Comparison of ENCODE assay signal across 1 cellular context in the genomic region with DNA sequence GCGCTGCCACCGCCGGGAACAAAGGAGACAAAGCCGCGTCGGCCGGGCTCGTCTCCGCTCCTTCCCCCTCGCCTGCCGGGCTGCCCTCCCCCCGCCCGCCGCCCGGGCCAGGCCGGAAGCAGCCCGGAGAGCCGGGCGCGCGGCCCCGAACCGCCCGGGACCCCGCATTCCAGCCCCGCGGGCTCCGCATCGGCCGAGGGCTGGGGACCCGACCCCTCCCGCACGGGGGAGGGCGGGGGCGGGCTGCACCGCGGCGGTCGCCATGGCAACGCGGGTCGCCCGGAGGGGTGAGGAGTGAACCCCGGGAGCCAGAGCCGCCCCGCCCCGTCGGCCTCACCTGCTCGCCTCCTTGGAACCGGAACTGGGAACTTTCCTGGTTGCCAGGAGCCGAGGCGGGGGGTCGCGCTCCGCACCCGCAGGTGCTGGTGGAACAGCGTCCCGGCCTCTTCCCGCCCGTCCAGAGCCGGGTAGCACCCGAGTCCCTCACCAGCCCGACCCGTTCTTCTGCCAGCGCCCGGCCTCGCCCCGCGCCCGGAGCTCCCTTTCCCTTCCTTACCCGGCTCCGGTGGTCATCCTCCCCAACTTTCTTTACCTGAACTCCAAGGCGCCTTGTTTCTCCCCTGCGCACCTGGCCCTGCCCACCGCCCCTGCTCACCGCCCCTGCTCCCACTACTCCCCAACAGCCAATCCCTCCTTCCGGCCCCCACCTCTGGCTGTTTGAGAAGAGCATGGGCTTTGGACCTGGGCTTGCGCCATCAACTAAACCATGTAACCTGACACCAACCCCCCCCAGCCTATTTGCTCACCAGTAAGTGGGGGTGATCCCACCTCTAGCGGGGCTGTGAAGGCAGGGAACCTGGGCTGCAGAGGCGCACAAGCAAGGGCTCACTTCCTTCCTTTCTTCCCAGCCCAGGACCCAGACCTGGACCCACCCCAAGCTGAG.
TF ChIP-seq lines count a peak whose summit lies in the region.

A gene with protein sequence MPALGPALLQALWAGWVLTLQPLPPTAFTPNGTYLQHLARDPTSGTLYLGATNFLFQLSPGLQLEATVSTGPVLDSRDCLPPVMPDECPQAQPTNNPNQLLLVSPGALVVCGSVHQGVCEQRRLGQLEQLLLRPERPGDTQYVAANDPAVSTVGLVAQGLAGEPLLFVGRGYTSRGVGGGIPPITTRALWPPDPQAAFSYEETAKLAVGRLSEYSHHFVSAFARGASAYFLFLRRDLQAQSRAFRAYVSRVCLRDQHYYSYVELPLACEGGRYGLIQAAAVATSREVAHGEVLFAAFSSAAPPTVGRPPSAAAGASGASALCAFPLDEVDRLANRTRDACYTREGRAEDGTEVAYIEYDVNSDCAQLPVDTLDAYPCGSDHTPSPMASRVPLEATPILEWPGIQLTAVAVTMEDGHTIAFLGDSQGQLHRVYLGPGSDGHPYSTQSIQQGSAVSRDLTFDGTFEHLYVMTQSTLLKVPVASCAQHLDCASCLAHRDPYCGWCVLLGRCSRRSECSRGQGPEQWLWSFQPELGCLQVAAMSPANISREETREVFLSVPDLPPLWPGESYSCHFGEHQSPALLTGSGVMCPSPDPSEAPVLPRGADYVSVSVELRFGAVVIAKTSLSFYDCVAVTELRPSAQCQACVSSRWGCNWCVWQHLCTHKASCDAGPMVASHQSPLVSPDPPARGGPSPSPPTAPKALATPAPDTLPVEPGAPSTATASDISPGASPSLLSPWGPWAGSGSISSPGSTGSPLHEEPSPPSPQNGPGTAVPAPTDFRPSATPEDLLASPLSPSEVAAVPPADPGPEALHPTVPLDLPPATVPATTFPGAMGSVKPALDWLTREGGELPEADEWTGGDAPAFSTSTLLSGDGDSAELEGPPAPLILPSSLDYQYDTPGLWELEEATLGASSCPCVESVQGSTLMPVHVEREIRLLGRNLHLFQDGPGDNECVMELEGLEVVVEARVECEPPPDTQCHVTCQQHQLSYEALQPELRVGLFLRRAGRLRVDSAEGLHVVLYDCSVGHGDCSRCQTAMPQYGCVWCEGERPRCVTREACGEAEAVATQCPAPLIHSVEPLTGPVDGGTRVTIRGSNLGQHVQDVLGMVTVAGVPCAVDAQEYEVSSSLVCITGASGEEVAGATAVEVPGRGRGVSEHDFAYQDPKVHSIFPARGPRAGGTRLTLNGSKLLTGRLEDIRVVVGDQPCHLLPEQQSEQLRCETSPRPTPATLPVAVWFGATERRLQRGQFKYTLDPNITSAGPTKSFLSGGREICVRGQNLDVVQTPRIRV (N-terminal part only) (minus strand): TSS at position 671 of the 943 bp plus-strand sequence. CDS start 5,475 bp downstream, outside the sequence.

TF ChIP-seq in HepG2, 621 proteins besides CTCF, POLR2A, EP300 and RAD21 (continued from another document and continues in another):
- TF ChIP-seq ZNF256 (CRISPR knock-in tag; conservative IDR thresholded peaks at IDR 0.05) (no peak), GZF1 (CRISPR knock-in tag; IDR thresholded peaks at IDR 0.05) (peak; percentile 75; the same call in 1 of the 2 replicates), MATR3 (CRISPR knock-in tag; IDR thresholded peaks at IDR 0.05) (no peak), PLRG1 (conservative IDR thresholded peaks at IDR 0.05) (no peak), ZNF839 (CRISPR knock-in tag; IDR thresholded peaks at IDR 0.05; ENCODE audit: borderline replicate concordance) (no peak), KDM5A (IDR thresholded peaks at IDR 0.05; ENCODE audit: borderline replicate concordance, low read length) (peak; percentile 61; the same call in 1 of the 2 replicates), ZNF550 (CRISPR knock-in tag; IDR thresholded peaks at IDR 0.05; ENCODE audit: borderline replicate concordance) (no peak), TEAD3 (CRISPR knock-in tag; optimal IDR thresholded peaks at IDR 0.05; ENCODE audit: borderline replicate concordance) (peak; percentile 84), MIER2 (CRISPR knock-in tag; IDR thresholded peaks at IDR 0.05) (no peak), DMAP1 (CRISPR knock-in tag; IDR thresholded peaks at IDR 0.05) (peak; percentile 85), AHR (CRISPR knock-in tag; IDR thresholded peaks at IDR 0.05) (no peak), ONECUT2 (CRISPR knock-in tag; IDR thresholded peaks at IDR 0.05) (no peak), ZNF30 (CRISPR knock-in tag; IDR thresholded peaks at IDR 0.05) (no peak; the same call in 1 of the 2 replicates), RFX3 (CRISPR knock-in tag; IDR thresholded peaks at IDR 0.05) (peak; percentile 84), TMF1 (CRISPR knock-in tag; IDR thresholded peaks at IDR 0.05; ENCODE audit: low read depth) (peak; percentile 23; the same call in 1 of the 2 replicates), SMAD1 (CRISPR knock-in tag; IDR thresholded peaks at IDR 0.05; ENCODE audit: borderline replicate concordance, low read depth) (no peak; the same call in 1 of the 2 replicates), NFIC (IDR thresholded peaks at IDR 0.05; ENCODE audit: low read length) (no peak), TCF7 (IDR thresholded peaks at IDR 0.05; ENCODE audit: low read depth) (peak; percentile 65; the same call in 1 of the 2 replicates), MXD4 (CRISPR knock-in tag; IDR thresholded peaks at IDR 0.05) (peak; percentile 31; the same call in 1 of the 2 replicates), ZNF460 (CRISPR knock-in tag; IDR thresholded peaks at IDR 0.05; ENCODE audit: borderline replicate concordance) (peak; percentile 44; the same call in 1 of the 2 replicates), ZMYM4 (CRISPR knock-in tag; IDR thresholded peaks at IDR 0.05) (peak; percentile 85)
- TF ChIP-seq, protein P1, sequence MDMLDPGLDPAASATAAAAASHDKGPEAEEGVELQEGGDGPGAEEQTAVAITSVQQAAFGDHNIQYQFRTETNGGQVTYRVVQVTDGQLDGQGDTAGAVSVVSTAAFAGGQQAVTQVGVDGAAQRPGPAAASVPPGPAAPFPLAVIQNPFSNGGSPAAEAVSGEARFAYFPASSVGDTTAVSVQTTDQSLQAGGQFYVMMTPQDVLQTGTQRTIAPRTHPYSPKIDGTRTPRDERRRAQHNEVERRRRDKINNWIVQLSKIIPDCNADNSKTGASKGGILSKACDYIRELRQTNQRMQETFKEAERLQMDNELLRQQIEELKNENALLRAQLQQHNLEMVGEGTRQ (IDR thresholded peaks at IDR 0.05; ENCODE audit: low read depth, low read length) = no peak
- TF ChIP-seq, protein P1 (CRISPR knock-in tag; IDR thresholded peaks at IDR 0.05; ENCODE audit: borderline replicate concordance) = peak; percentile 63; the same call in 1 of the 2 replicates
- TF ChIP-seq, protein P2, sequence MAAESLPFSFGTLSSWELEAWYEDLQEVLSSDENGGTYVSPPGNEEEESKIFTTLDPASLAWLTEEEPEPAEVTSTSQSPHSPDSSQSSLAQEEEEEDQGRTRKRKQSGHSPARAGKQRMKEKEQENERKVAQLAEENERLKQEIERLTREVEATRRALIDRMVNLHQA (CRISPR knock-in tag; IDR thresholded peaks at IDR 0.05) = no peak
- TF ChIP-seq, protein P3, sequence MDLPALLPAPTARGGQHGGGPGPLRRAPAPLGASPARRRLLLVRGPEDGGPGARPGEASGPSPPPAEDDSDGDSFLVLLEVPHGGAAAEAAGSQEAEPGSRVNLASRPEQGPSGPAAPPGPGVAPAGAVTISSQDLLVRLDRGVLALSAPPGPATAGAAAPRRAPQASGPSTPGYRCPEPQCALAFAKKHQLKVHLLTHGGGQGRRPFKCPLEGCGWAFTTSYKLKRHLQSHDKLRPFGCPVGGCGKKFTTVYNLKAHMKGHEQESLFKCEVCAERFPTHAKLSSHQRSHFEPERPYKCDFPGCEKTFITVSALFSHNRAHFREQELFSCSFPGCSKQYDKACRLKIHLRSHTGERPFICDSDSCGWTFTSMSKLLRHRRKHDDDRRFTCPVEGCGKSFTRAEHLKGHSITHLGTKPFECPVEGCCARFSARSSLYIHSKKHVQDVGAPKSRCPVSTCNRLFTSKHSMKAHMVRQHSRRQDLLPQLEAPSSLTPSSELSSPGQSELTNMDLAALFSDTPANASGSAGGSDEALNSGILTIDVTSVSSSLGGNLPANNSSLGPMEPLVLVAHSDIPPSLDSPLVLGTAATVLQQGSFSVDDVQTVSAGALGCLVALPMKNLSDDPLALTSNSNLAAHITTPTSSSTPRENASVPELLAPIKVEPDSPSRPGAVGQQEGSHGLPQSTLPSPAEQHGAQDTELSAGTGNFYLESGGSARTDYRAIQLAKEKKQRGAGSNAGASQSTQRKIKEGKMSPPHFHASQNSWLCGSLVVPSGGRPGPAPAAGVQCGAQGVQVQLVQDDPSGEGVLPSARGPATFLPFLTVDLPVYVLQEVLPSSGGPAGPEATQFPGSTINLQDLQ (CRISPR knock-in tag; IDR thresholded peaks at IDR 0.05) = peak; percentile 75
- TF ChIP-seq, protein P4, sequence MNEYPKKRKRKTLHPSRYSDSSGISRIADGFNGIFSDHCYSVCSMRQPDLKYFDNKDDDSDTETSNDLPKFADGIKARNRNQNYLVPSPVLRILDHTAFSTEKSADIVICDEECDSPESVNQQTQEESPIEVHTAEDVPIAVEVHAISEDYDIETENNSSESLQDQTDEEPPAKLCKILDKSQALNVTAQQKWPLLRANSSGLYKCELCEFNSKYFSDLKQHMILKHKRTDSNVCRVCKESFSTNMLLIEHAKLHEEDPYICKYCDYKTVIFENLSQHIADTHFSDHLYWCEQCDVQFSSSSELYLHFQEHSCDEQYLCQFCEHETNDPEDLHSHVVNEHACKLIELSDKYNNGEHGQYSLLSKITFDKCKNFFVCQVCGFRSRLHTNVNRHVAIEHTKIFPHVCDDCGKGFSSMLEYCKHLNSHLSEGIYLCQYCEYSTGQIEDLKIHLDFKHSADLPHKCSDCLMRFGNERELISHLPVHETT (CRISPR knock-in tag; conservative IDR thresholded peaks at IDR 0.05) = peak; percentile 6; the same call in 1 of the 2 replicates
- TF ChIP-seq, protein P5, sequence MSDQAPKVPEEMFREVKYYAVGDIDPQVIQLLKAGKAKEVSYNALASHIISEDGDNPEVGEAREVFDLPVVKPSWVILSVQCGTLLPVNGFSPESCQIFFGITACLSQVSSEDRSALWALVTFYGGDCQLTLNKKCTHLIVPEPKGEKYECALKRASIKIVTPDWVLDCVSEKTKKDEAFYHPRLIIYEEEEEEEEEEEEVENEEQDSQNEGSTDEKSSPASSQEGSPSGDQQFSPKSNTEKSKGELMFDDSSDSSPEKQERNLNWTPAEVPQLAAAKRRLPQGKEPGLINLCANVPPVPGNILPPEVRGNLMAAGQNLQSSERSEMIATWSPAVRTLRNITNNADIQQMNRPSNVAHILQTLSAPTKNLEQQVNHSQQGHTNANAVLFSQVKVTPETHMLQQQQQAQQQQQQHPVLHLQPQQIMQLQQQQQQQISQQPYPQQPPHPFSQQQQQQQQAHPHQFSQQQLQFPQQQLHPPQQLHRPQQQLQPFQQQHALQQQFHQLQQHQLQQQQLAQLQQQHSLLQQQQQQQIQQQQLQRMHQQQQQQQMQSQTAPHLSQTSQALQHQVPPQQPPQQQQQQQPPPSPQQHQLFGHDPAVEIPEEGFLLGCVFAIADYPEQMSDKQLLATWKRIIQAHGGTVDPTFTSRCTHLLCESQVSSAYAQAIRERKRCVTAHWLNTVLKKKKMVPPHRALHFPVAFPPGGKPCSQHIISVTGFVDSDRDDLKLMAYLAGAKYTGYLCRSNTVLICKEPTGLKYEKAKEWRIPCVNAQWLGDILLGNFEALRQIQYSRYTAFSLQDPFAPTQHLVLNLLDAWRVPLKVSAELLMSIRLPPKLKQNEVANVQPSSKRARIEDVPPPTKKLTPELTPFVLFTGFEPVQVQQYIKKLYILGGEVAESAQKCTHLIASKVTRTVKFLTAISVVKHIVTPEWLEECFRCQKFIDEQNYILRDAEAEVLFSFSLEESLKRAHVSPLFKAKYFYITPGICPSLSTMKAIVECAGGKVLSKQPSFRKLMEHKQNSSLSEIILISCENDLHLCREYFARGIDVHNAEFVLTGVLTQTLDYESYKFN (CRISPR knock-in tag; conservative IDR thresholded peaks at IDR 0.05) = peak; percentile 100
- TF ChIP-seq, protein P6, sequence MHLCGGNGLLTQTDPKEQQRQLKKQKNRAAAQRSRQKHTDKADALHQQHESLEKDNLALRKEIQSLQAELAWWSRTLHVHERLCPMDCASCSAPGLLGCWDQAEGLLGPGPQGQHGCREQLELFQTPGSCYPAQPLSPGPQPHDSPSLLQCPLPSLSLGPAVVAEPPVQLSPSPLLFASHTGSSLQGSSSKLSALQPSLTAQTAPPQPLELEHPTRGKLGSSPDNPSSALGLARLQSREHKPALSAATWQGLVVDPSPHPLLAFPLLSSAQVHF (CRISPR knock-in tag; IDR thresholded peaks at IDR 0.05) = peak; percentile 87; the same call in 1 of the 2 replicates
- TF ChIP-seq, protein P7, sequence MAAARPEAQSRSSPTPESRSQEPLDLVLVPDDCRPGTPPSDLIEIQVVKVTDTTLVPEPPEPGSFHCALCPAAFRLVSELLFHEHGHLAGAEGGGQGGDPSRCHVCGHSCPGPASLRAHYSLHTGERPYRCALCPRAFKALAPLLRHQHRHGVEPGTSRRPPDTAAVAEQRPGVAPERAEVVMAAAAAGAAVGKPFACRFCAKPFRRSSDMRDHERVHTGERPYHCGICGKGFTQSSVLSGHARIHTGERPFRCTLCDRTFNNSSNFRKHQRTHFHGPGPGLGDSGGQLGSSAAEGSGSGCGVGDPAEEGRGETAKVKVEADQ (CRISPR knock-in tag; IDR thresholded peaks at IDR 0.05; ENCODE audit: borderline replicate concordance) = no peak; the same call in 1 of the 2 replicates
- TF ChIP-seq, protein P8, sequence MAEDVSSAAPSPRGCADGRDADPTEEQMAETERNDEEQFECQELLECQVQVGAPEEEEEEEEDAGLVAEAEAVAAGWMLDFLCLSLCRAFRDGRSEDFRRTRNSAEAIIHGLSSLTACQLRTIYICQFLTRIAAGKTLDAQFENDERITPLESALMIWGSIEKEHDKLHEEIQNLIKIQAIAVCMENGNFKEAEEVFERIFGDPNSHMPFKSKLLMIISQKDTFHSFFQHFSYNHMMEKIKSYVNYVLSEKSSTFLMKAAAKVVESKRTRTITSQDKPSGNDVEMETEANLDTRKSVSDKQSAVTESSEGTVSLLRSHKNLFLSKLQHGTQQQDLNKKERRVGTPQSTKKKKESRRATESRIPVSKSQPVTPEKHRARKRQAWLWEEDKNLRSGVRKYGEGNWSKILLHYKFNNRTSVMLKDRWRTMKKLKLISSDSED (CRISPR knock-in tag; IDR thresholded peaks at IDR 0.05) = no peak
- TF ChIP-seq, protein P9, sequence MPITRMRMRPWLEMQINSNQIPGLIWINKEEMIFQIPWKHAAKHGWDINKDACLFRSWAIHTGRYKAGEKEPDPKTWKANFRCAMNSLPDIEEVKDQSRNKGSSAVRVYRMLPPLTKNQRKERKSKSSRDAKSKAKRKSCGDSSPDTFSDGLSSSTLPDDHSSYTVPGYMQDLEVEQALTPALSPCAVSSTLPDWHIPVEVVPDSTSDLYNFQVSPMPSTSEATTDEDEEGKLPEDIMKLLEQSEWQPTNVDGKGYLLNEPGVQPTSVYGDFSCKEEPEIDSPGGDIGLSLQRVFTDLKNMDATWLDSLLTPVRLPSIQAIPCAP (CRISPR knock-in tag; IDR thresholded peaks at IDR 0.05; ENCODE audit: low read depth) = no peak
